ENCODE assay signal across 24 cellular contexts in genomic region chr7:135095450-135095849, GRCh38. TPM values are rescaled to one million over a fixed set of nuclear protein-coding genes. Genes with fewer than 3 reads are reported as not detected.
"Had no signal": no experiment of that assay in that cellular context is flagged by ENCODE, and none has a peak within 500 bp of the region (broad histone marks: within the 10 kb centered on the region; RNA-seq: fewer than 3 reads in every experiment).

No MANE protein-coding gene starts in this region.

- H3K4me3 ChIP-seq: ascending aorta, body of pancreas, PC-9 had no signal

- H3K9me3 Mint-ChIP-seq: activated naive CD8-positive, alpha-beta T cell treated with anti-CD3 and anti-CD28 coated beads, Interleukin-2, amount 50 U/mL, for 24 hours; activated T-cell treated with anti-CD3 and anti-CD28 coated beads, Interleukin-2, amount 50 U/mL, for 24 hours; T-helper 1 cell treated with Interleukin-12 subunit alpha and Interleukin-12 subunit beta and Interleukin-4 antibody, amounts not matched to agents 30 μg/mL and 1 μg/mL, for 36 hours; WTC11 had no signal

- H3K27ac ChIP-seq: ascending aorta, body of pancreas, KMS-11, PC-9 had no signal

- H3K4me1 Mint-ChIP-seq: activated naive CD8-positive, alpha-beta T cell treated with anti-CD3 and anti-CD28 coated beads, Interleukin-2, amount 50 U/mL, for 24 hours had no signal

- H3K36me3 Mint-ChIP-seq: WTC11 had no signal

- H3K4me1 ChIP-seq: ascending aorta, body of pancreas had no signal

- H3K9me3 ChIP-seq: ascending aorta, body of pancreas had no signal

- H3K27me3 Mint-ChIP-seq: activated naive CD8-positive, alpha-beta T cell treated with anti-CD3 and anti-CD28 coated beads, Interleukin-2, amount 50 U/mL, for 24 hours; activated T-cell treated with anti-CD3 and anti-CD28 coated beads, Interleukin-2, amount 50 U/mL, for 24 hours had no signal

- H3K4me3 Mint-ChIP-seq: activated CD8-positive, alpha-beta T cell treated with anti-CD3 and anti-CD28 coated beads, Interleukin-2, amount 10 ng/mL, durations not matched to agents 7 days and 5 days; activated naive CD8-positive, alpha-beta T cell treated with anti-CD3 and anti-CD28 coated beads, Interleukin-2, amount 50 U/mL, for 24 hours; activated T-cell treated with anti-CD3 and anti-CD28 coated beads, Interleukin-2, amount 50 U/mL, for 24 hours; T-helper 1 cell treated with Interleukin-12 subunit alpha and Interleukin-12 subunit beta and Interleukin-4 antibody, amounts not matched to agents 30 μg/mL and 1 μg/mL, for 36 hours; WTC11 had no signal

- ATAC-seq: activated CD8-positive, alpha-beta T cell treated with anti-CD3 and anti-CD28 coated beads, Interleukin-2, amount 10 ng/mL, durations not matched to agents 7 days and 5 days; activated naive CD4-positive, alpha-beta T cell treated with anti-CD3 and anti-CD28 coated beads, Interleukin-2, amount 50 U/mL, for 72 hours; activated naive CD8-positive, alpha-beta T cell treated with anti-CD3 and anti-CD28 coated beads, Interleukin-2, amount 50 U/mL, for 24 hours; body of pancreas; WTC11 had no signal

- H3K27me3 ChIP-seq: ascending aorta, body of pancreas had no signal

- DNase-seq: activated CD4-positive, alpha-beta T cell treated with anti-CD3 and anti-CD28 coated beads for 48 hours; activated CD4-positive, alpha-beta T cell treated with anti-CD3 and anti-CD28 coated beads, Interleukin-2, amount 50 U/mL, for 4 hours; activated CD4-positive, CD25-positive, alpha-beta regulatory T cell treated with anti-CD3 and anti-CD28 coated beads, Interleukin-2, amount 50 U/mL, for 72 hours; activated CD8-positive, alpha-beta T cell treated with anti-CD3 and anti-CD28 coated beads, Interleukin-2, amount 10 ng/mL, durations not matched to agents 7 days and 5 days; activated effector memory CD4-positive, alpha-beta T cell treated with anti-CD3 and anti-CD28 coated beads, Interleukin-2, amount 50 U/mL, for 16 hours; activated naive CD4-positive, alpha-beta T cell treated with Interleukin-2 at 50 U/mL for 16 hours; activated naive CD8-positive, alpha-beta T cell treated with anti-CD3 and anti-CD28 coated beads, Interleukin-2, amount 50 U/mL, for 24 hours; activated T-cell treated with anti-CD3 and anti-CD28 coated beads, Interleukin-2, amount 50 U/mL, for 24 hours; amniotic stem cell; body of pancreas; central memory CD4-positive, alpha-beta T cell; NCI-H1105 treated with DMSO at 0.1 percent for 48 hours; NCI-H1436 treated with DMSO at 0.1 percent for 48 hours; NCI-H187; NCI-H2081; NCI-H510A treated with DMSO at 0.1 percent for 48 hours; PC-9; SHP77 treated with DMSO at 0.1 percent for 48 hours had no signal

- H2AFZ ChIP-seq: PC-9 had no signal

- H3K36me3 ChIP-seq: ascending aorta had no signal

- H3K9ac ChIP-seq: KMS-11 had no signal

- H3K27ac Mint-ChIP-seq: activated CD8-positive, alpha-beta T cell treated with anti-CD3 and anti-CD28 coated beads, Interleukin-2, amount 10 ng/mL, durations not matched to agents 7 days and 5 days; activated naive CD4-positive, alpha-beta T cell treated with anti-CD3 and anti-CD28 coated beads, Interleukin-2, amount 50 U/mL, for 72 hours; activated naive CD8-positive, alpha-beta T cell treated with anti-CD3 and anti-CD28 coated beads, Interleukin-2, amount 50 U/mL, for 24 hours; activated T-cell treated with anti-CD3 and anti-CD28 coated beads, Interleukin-2, amount 50 U/mL, for 24 hours; T-helper 1 cell treated with Interleukin-12 subunit alpha and Interleukin-12 subunit beta and Interleukin-4 antibody, amounts not matched to agents 30 μg/mL and 1 μg/mL, for 36 hours; WTC11 had no signal

- H3K4me2 ChIP-seq: KMS-11, PC-9 had no signal

RNA-seq across cellular contexts. Expression of gene TMEM140, which starts 52.4 kb away (rescaled TPM):
- total RNA-seq: MCF 10A, WTC11 had no signal
